In genomic region chr17:4949321-4950074, GRCh38 we compare ENCODE assay signal across 1 cellular context.
TF ChIP-seq lines count a peak whose summit lies in the region.

No MANE protein-coding gene starts in this region.

TF ChIP-seq in GM12878, 131 proteins besides CTCF, POLR2A, EP300 and RAD21 (continued from another document and continues in another):
- no peak for TF ChIP-seq ZBTB40 (IDR thresholded peaks at IDR 0.05; ENCODE audit: borderline replicate concordance)
- TF ChIP-seq CHD2 (IDR thresholded peaks at IDR 0.05; ENCODE audit: borderline replicate concordance, low read depth, low read length): peak; percentile 79
- no peak for TF ChIP-seq MYC (IDR thresholded peaks at IDR 0.05; ENCODE audit: insufficient read depth, insufficient read length, insufficient replicate concordance, low read length, severe bottlenecking)
- no peak for TF ChIP-seq RBBP5 (conservative IDR thresholded peaks at IDR 0.05)
- TF ChIP-seq ZBTB4 (CRISPR knock-in tag; IDR thresholded peaks at IDR 0.05): no peak
- peak; percentile 40 for TF ChIP-seq YY1 (IDR thresholded peaks at IDR 0.05; ENCODE audit: low read depth, low read length)
- no peak for TF ChIP-seq SKIL (IDR thresholded peaks at IDR 0.05; ENCODE audit: low read depth, poor library complexity, severe bottlenecking)
- TF ChIP-seq CREM (IDR thresholded peaks at IDR 0.05; ENCODE audit: low read depth): no peak; the same call in 1 of the 2 replicates
- TF ChIP-seq REST (IDR thresholded peaks at IDR 0.05; ENCODE audit: low read depth, low read length): no peak
- TF ChIP-seq TAF1 (IDR thresholded peaks at IDR 0.05; ENCODE audit: borderline replicate concordance, low read depth, low read length): peak; percentile 83
- TF ChIP-seq BACH1 (IDR thresholded peaks at IDR 0.05; ENCODE audit: borderline replicate concordance): peak; percentile 81
- no peak for TF ChIP-seq MLLT1 (IDR thresholded peaks at IDR 0.05)
- TF ChIP-seq POU2F2 (IDR thresholded peaks at IDR 0.05; ENCODE audit: borderline replicate concordance, low read depth, low read length): no peak
- TF ChIP-seq ZNF24 (IDR thresholded peaks at IDR 0.05): no peak
- TF ChIP-seq JUND (IDR thresholded peaks at IDR 0.05; ENCODE audit: low read depth, low read length): no peak
- no peak for TF ChIP-seq RUNX3 (IDR thresholded peaks at IDR 0.05; ENCODE audit: low read length)
- no peak for TF ChIP-seq ATF7 (IDR thresholded peaks at IDR 0.05; ENCODE audit: low read depth)
- no peak for TF ChIP-seq IRF5 (IDR thresholded peaks at IDR 0.05; ENCODE audit: borderline replicate concordance)
- no peak for TF ChIP-seq SREBF2 (IDR thresholded peaks at IDR 0.05; ENCODE audit: low read length)
- TF ChIP-seq CEBPB (IDR thresholded peaks at IDR 0.05; ENCODE audit: borderline replicate concordance in 1 of 2, low read depth in 2 of 2, low read length in 2 of 2): no peak
- no peak for TF ChIP-seq BRCA1 (IDR thresholded peaks at IDR 0.05; ENCODE audit: low read depth, low read length)
- TF ChIP-seq ZNF687 (IDR thresholded peaks at IDR 0.05): no peak
- TF ChIP-seq SMC3 (IDR thresholded peaks at IDR 0.05; ENCODE audit: borderline replicate concordance, low read length): no peak
- TF ChIP-seq ZBTB33 (IDR thresholded peaks at IDR 0.05): no peak
- TF ChIP-seq USF1 (IDR thresholded peaks at IDR 0.05; ENCODE audit: borderline replicate concordance, extremely low read length, insufficient read depth, low read depth, low read length): peak; percentile 46
- peak; percentile 58; the same call in 1 of the 2 replicates for TF ChIP-seq POLR2AphosphoS2 (IDR thresholded peaks at IDR 0.05; ENCODE audit: low read depth, low read length)
- no peak for TF ChIP-seq SIX5 (IDR thresholded peaks at IDR 0.05; ENCODE audit: low read depth, low read length, severe bottlenecking)
- TF ChIP-seq ZNF217 (IDR thresholded peaks at IDR 0.05): no peak
- TF ChIP-seq SP1 (IDR thresholded peaks at IDR 0.05; ENCODE audit: low read depth, low read length): peak; percentile 17
- no peak for TF ChIP-seq KLF5 (IDR thresholded peaks at IDR 0.05; ENCODE audit: partially characterized antibody)
- no peak for TF ChIP-seq MTA3 (IDR thresholded peaks at IDR 0.05; ENCODE audit: borderline replicate concordance, low read length)
- no peak for TF ChIP-seq MTA2 (IDR thresholded peaks at IDR 0.05; ENCODE audit: low read depth)
- TF ChIP-seq FOS (IDR thresholded peaks at IDR 0.05; ENCODE audit: borderline replicate concordance, extremely low read depth, insufficient read length): no peak
- no peak for TF ChIP-seq ZNF207 (IDR thresholded peaks at IDR 0.05; ENCODE audit: borderline replicate concordance)
